In the genomic region with DNA sequence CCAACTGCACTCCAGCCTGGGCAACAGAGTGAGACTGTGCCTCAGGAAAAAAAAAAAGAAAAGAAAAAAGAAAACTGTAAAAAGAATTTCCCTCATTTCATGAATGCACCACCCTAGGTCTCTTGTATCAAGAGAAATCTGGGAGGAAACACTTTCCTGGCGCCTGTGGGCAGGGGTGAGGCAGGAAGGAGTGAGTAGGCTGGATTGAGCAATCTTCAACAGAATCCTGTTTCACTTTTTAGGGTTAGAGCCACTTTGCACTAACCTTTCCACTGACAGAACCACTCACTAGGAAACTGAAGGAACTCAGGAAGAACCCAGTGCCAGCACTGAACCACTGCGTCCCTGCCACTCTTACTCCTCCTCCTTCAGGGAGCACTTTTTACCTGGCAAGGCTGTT, we compare ENCODE assay signal across 9 cellular contexts.
DNase-seq lines count a peak whose midpoint lies in the region; ATAC-seq and TF ChIP-seq lines count a peak whose summit lies in the region.
"Had no signal": no experiment of that assay in that cellular context is flagged by ENCODE, and none has a peak within 500 bp of the region (broad histone marks: within the 10 kb centered on the region; RNA-seq: fewer than 3 reads in every experiment).

No MANE protein-coding gene starts in this region.

- peaks cover 21% of the 10 kb centered on the region for H3K4me1 Mint-ChIP-seq in activated CD8-positive, alpha-beta T cell treated with anti-CD3 and anti-CD28 coated beads for 36 hours (ENCODE audit: low read depth)
- no peaks in the 10 kb centered on the region for H3K4me1 Mint-ChIP-seq in activated CD8-positive, alpha-beta T cell treated with anti-CD3 and anti-CD28 coated beads, Interleukin-2, amount 10 ng/mL, durations not matched to agents 7 days and 5 days (ENCODE audit: low read depth)
- H3K4me1 Mint-ChIP-seq in activated T-helper 2 cell treated with anti-CD3 and anti-CD28 coated beads, Interferon-gamma antibody, Interleukin-2, Interleukin-4, amounts not matched to agents 10 μg/mL and 5 μg/mL and 100 μg/mL, durations not matched to agents 14 hours and 24 hours and 36 hours (ENCODE audit: low read depth), result peaks cover 26% of the 10 kb centered on the region

- H3K9me3 ChIP-seq in hepatocyte (ENCODE audit: low read depth), result no peaks in the 10 kb centered on the region
- no peaks in the 10 kb centered on the region for H3K9me3 ChIP-seq in thoracic aorta

- POLR2A ChIA-PET in activated CD8-positive, alpha-beta T cell treated with anti-CD3 and anti-CD28 coated beads for 36 hours (lab: Charles Lee), result interaction anchor here (0.6 kb wide), 2 partner anchors 15 to 487 kb away, joined by 3 read pairs; no protein-coding TSS in a partner anchor
- POLR2A ChIA-PET in activated CD8-positive, alpha-beta T cell treated with anti-CD3 and anti-CD28 coated beads, Interleukin-2, amount 10 ng/mL, durations not matched to agents 7 days and 5 days (lab: Charles Lee), result interaction anchor here (0.6 kb wide), 1 partner anchor 12 kb away, joined by 3 read pairs; no protein-coding TSS in a partner anchor

- H3K4me1 ChIP-seq in hepatocyte (ENCODE audit: insufficient read depth), result peaks cover 17% of the 10 kb centered on the region
- peaks cover 20 to 32% of the 10 kb centered on the region in 2 donors for H3K4me1 ChIP-seq in thoracic aorta (ENCODE audit: control insufficient read depth in 1 of 2, low read depth in 2 of 2)

- WGBS in hepatocyte (ENCODE audit: low lambda C conversion rate, missing lambda C conversion rate), result 90% methylated on average over 2 of the region's 2 CpGs

- intact Hi-C loops in activated CD8-positive, alpha-beta T cell treated with anti-CD3 and anti-CD28 coated beads for 36 hours (cut with micrococcal nuclease), result loop anchor here (10.0 kb wide), 1 partner anchor 355 kb away; no protein-coding TSS in a partner anchor
- intact Hi-C loops in activated T-helper 2 cell treated with anti-CD3 and anti-CD28 coated beads, Interferon-gamma antibody, Interleukin-2, Interleukin-4, amounts not matched to agents 10 μg/mL and 5 μg/mL and 100 μg/mL, durations not matched to agents 14 hours and 24 hours and 36 hours (cut with micrococcal nuclease), result no loop called here

- no peak overlapping the region for H3K4me2 ChIP-seq in hepatocyte

- no peaks in the 10 kb centered on the region for H3K9me2 ChIP-seq in hepatocyte (replicated peaks; ENCODE audit: insufficient read depth)

- H3K36me3 ChIP-seq in hepatocyte (replicated peaks; ENCODE audit: insufficient read depth, low read depth) (no peaks in the 10 kb centered on the region), thoracic aorta (no peaks in the 10 kb centered on the region)

- H3K27ac ChIP-seq in hepatocyte (peak overlapping the region; percentile 80), thoracic aorta (peak overlapping the region; percentile 60 to 70)

- no peak for DNase-seq in activated CD8-positive, alpha-beta T cell treated with anti-CD3 and anti-CD28 coated beads for 36 hours
- no peak for DNase-seq in activated CD8-positive, alpha-beta T cell treated with anti-CD3 and anti-CD28 coated beads, Interleukin-2, amount 10 ng/mL, durations not matched to agents 7 days and 5 days
- no peak for DNase-seq in activated T-helper 2 cell treated with anti-CD3 and anti-CD28 coated beads, Interferon-gamma antibody, Interleukin-2, Interleukin-4, amounts not matched to agents 10 μg/mL and 5 μg/mL and 100 μg/mL, durations not matched to agents 14 hours and 24 hours and 36 hours (ENCODE audit: low spot score)
- DNase-seq in hepatocyte (ENCODE audit: low spot score) (no peak), thoracic aorta (ENCODE audit: low spot score) (no peak), GDM1 (lab: John Stamatoyannopoulos, UW) (no peak), NCI-H748 (lab: John Stamatoyannopoulos, UW; ENCODE audit: unreplicated experiment) (no peak)
- DNase-seq: NCI-H1105 had no signal

- H3K27me3 ChIP-seq in hepatocyte (no peaks in the 10 kb centered on the region), thoracic aorta (replicated peaks; ENCODE audit: insufficient read depth) (no peaks in the 10 kb centered on the region)

- no peak overlapping the region for H2AFZ ChIP-seq in hepatocyte

- CTCF ChIA-PET in activated CD8-positive, alpha-beta T cell treated with anti-CD3 and anti-CD28 coated beads for 36 hours (lab: Charles Lee), result interaction anchor here (1.5 kb wide), 1 partner anchor 12 kb away, joined by 3 read pairs; no protein-coding TSS in a partner anchor
- CTCF ChIA-PET in activated CD8-positive, alpha-beta T cell treated with anti-CD3 and anti-CD28 coated beads, Interleukin-2, amount 10 ng/mL, durations not matched to agents 7 days and 5 days (lab: Charles Lee), result interaction anchor here (0.5 to 1.2 kb wide), 2 partner anchors 9 to 136 kb away, joined by 3 read pairs; no protein-coding TSS in a partner anchor

- H3K27me3 Mint-ChIP-seq in activated CD8-positive, alpha-beta T cell treated with anti-CD3 and anti-CD28 coated beads for 36 hours, result no peaks in the 10 kb centered on the region
- no peaks in the 10 kb centered on the region for H3K27me3 Mint-ChIP-seq in activated CD8-positive, alpha-beta T cell treated with anti-CD3 and anti-CD28 coated beads, Interleukin-2, amount 10 ng/mL, durations not matched to agents 7 days and 5 days (ENCODE audit: low read depth)
- no peaks in the 10 kb centered on the region for H3K27me3 Mint-ChIP-seq in activated T-helper 2 cell treated with anti-CD3 and anti-CD28 coated beads, Interferon-gamma antibody, Interleukin-2, Interleukin-4, amounts not matched to agents 10 μg/mL and 5 μg/mL and 100 μg/mL, durations not matched to agents 14 hours and 24 hours and 36 hours (ENCODE audit: low read depth)

- no peaks in the 10 kb centered on the region for H3K9me3 Mint-ChIP-seq in activated CD8-positive, alpha-beta T cell treated with anti-CD3 and anti-CD28 coated beads for 36 hours
- no peaks in the 10 kb centered on the region for H3K9me3 Mint-ChIP-seq in activated CD8-positive, alpha-beta T cell treated with anti-CD3 and anti-CD28 coated beads, Interleukin-2, amount 10 ng/mL, durations not matched to agents 7 days and 5 days (ENCODE audit: insufficient read depth)
- H3K9me3 Mint-ChIP-seq in activated T-helper 2 cell treated with anti-CD3 and anti-CD28 coated beads, Interferon-gamma antibody, Interleukin-2, Interleukin-4, amounts not matched to agents 10 μg/mL and 5 μg/mL and 100 μg/mL, durations not matched to agents 14 hours and 24 hours and 36 hours, result peaks cover 7% of the 10 kb centered on the region

- no peaks in the 10 kb centered on the region for H4K20me1 ChIP-seq in hepatocyte (ENCODE audit: insufficient read depth, poor library complexity, severe bottlenecking)

- peak overlapping the region; percentile 15 for H3K27ac Mint-ChIP-seq in activated CD8-positive, alpha-beta T cell treated with anti-CD3 and anti-CD28 coated beads for 36 hours
- H3K27ac Mint-ChIP-seq in activated CD8-positive, alpha-beta T cell treated with anti-CD3 and anti-CD28 coated beads, Interleukin-2, amount 10 ng/mL, durations not matched to agents 7 days and 5 days, result no peak overlapping the region
- H3K27ac Mint-ChIP-seq in activated T-helper 2 cell treated with anti-CD3 and anti-CD28 coated beads, Interferon-gamma antibody, Interleukin-2, Interleukin-4, amounts not matched to agents 10 μg/mL and 5 μg/mL and 100 μg/mL, durations not matched to agents 14 hours and 24 hours and 36 hours, result peak overlapping the region; percentile 57

- no peaks in the 10 kb centered on the region for H3K79me2 ChIP-seq in hepatocyte

- H3K4me3 Mint-ChIP-seq in activated CD8-positive, alpha-beta T cell treated with anti-CD3 and anti-CD28 coated beads for 36 hours, result no peak overlapping the region
- H3K4me3 Mint-ChIP-seq in activated CD8-positive, alpha-beta T cell treated with anti-CD3 and anti-CD28 coated beads, Interleukin-2, amount 10 ng/mL, durations not matched to agents 7 days and 5 days, result no peak overlapping the region
- H3K4me3 Mint-ChIP-seq in activated T-helper 2 cell treated with anti-CD3 and anti-CD28 coated beads, Interferon-gamma antibody, Interleukin-2, Interleukin-4, amounts not matched to agents 10 μg/mL and 5 μg/mL and 100 μg/mL, durations not matched to agents 14 hours and 24 hours and 36 hours (ENCODE audit: low read depth), result no peak overlapping the region

- no peak for ATAC-seq in activated CD8-positive, alpha-beta T cell treated with anti-CD3 and anti-CD28 coated beads for 36 hours
- no peak for ATAC-seq in activated CD8-positive, alpha-beta T cell treated with anti-CD3 and anti-CD28 coated beads, Interleukin-2, amount 10 ng/mL, durations not matched to agents 7 days and 5 days
- ATAC-seq in thoracic aorta (ENCODE audit: insufficient number of reproducible peaks, low FRiP score, low read depth), result peak; percentile 30
- ATAC-seq in GM18907 (IDR thresholded peaks at IDR 0.05; ENCODE audit: unreplicated experiment), result no peak

- peaks cover 4% of the 10 kb centered on the region for H3K36me3 Mint-ChIP-seq in activated CD8-positive, alpha-beta T cell treated with anti-CD3 and anti-CD28 coated beads for 36 hours (ENCODE audit: low read depth)
- H3K36me3 Mint-ChIP-seq in activated CD8-positive, alpha-beta T cell treated with anti-CD3 and anti-CD28 coated beads, Interleukin-2, amount 10 ng/mL, durations not matched to agents 7 days and 5 days (ENCODE audit: low read depth), result no peaks in the 10 kb centered on the region
- peaks cover 5% of the 10 kb centered on the region for H3K36me3 Mint-ChIP-seq in activated T-helper 2 cell treated with anti-CD3 and anti-CD28 coated beads, Interferon-gamma antibody, Interleukin-2, Interleukin-4, amounts not matched to agents 10 μg/mL and 5 μg/mL and 100 μg/mL, durations not matched to agents 14 hours and 24 hours and 36 hours (ENCODE audit: low read depth)

- no peak overlapping the region for H3K4me3 ChIP-seq in hepatocyte
- H3K4me3 ChIP-seq in thoracic aorta, result no peak overlapping the region

- no peak for TF ChIP-seq CTCF in activated CD8-positive, alpha-beta T cell treated with anti-CD3 and anti-CD28 coated beads for 36 hours (IDR thresholded peaks at IDR 0.05)
- TF ChIP-seq CTCF in hepatocyte (IDR thresholded peaks at IDR 0.05; ENCODE audit: poor library complexity) (no peak), thoracic aorta (IDR thresholded peaks at IDR 0.05) (no peak)
